ENCODE assay signal across 20 cellular contexts in the genomic region with DNA sequence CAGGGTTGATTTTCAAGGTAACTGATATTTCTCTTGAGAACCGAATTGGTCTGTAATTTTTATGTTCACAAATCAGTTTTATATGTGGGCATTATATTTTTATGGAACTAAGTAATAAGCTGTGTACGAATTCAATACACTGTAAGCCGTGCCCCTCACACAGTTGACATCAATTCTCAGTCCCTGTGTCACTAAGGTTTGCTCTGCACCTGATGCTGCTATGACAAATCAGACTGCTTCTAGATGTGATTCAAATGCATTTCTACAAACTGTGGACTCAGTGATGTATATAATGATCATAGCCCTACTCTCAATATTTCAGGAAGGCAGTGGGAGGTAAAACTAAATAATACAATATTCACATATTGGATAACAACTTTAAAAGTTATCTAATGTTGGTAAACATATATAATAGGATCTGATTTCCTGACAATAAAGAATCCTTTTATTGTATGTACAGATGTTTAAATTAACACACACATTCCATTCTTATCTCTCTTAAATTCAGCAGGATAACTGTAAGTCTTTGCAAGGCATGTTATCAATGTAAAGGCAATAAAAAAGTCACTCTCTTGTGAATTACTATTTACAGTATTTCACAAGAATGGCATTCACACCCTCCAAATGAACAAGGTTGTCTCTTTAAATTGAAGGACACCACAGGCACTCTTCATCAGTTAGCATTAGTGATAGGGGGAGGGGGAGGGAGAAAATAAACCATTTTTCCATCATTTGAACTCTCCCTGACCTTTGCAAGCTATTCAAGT.
DNase-seq lines count a peak whose midpoint lies in the region; ATAC-seq and TF ChIP-seq lines count a peak whose summit lies in the region.
"Had no signal": no experiment of that assay in that cellular context is flagged by ENCODE, and none has a peak within 500 bp of the region (broad histone marks: within the 10 kb centered on the region; RNA-seq: fewer than 3 reads in every experiment).

No MANE protein-coding gene starts in this region.

- peaks cover 9% of the 10 kb centered on the region; the same call in 1 of the 2 replicates for H3K4me1 ChIP-seq in HEK293 (ENCODE audit: control insufficient read depth, insufficient read depth, low read length)
- peaks cover 0 to 44% (median 17%) of the 10 kb centered on the region in 4 donors for H3K4me1 ChIP-seq in liver (ENCODE audit: control insufficient read depth in 4 of 4, insufficient read depth in 4 of 4, low read length in 3 of 4)
- H3K4me1 ChIP-seq in body of pancreas: no peaks in the 10 kb centered on the region
- peaks cover 8 to 26% of the 10 kb centered on the region in 2 experiments; a peak in 3 of 4 replicates for H3K4me1 ChIP-seq in SK-N-SH (ENCODE audit: control insufficient read depth in 1 of 2, insufficient read depth in 2 of 2, low read depth in 1 of 2, low read length in 1 of 2)
- H3K4me1 ChIP-seq: BLaER1 had no signal

- H3K9me3 Mint-ChIP-seq in mesothelial cell of epicardium: no peaks in the 10 kb centered on the region
- H3K9me3 Mint-ChIP-seq: CD8-positive, alpha-beta T cell; GM23338; H9 had no signal

- H3K36me3 Mint-ChIP-seq in mesothelial cell of epicardium: no peaks in the 10 kb centered on the region
- H3K36me3 Mint-ChIP-seq: CD4-positive, CD25-positive, alpha-beta regulatory T cell; CD8-positive, alpha-beta T cell had no signal

- TF ChIP-seq RAD21 in liver (IDR thresholded peaks at IDR 0.05) (no peak), SK-N-SH (IDR thresholded peaks at IDR 0.05; ENCODE audit: low read length) (no peak)

- POLR2A ChIA-PET in HEK293 (lab: Yijun Ruan, JAX) (no interaction called here), SK-N-SH (lab: Yijun Ruan, JAX) (no interaction called here)

- no peak for TF ChIP-seq CTCF in HEK293 (tag by site-specific recombination; IDR thresholded peaks at IDR 0.05)
- TF ChIP-seq CTCF in fibroblast of villous mesenchyme (IDR thresholded peaks at IDR 0.05; ENCODE audit: insufficient read depth, low read depth, low read length): no peak
- TF ChIP-seq CTCF in liver (IDR thresholded peaks at IDR 0.05; ENCODE audit: low read depth, low read length, missing input control): no peak
- TF ChIP-seq CTCF in mesothelial cell of epicardium (IDR thresholded peaks at IDR 0.05; ENCODE audit: unreplicated experiment): no peak
- TF ChIP-seq CTCF in body of pancreas (IDR thresholded peaks at IDR 0.05): no peak
- TF ChIP-seq CTCF in SK-N-SH (IDR thresholded peaks at IDR 0.05): no peak

- H3K36me3 ChIP-seq in HEK293 (ENCODE audit: control insufficient read depth in 2 of 2, insufficient read depth in 1 of 2, low read length in 2 of 2): no peaks in the 10 kb centered on the region
- H3K36me3 ChIP-seq in liver (ENCODE audit: control insufficient read depth in 4 of 4, insufficient read depth in 3 of 4, low read depth in 1 of 4, low read length in 3 of 4): no peaks in the 10 kb centered on the region
- no peaks in the 10 kb centered on the region for H3K36me3 ChIP-seq in body of pancreas (replicated peaks in 1 of 2; ENCODE audit: insufficient read depth in 1 of 2, low read depth in 2 of 2)
- no peaks in the 10 kb centered on the region for H3K36me3 ChIP-seq in SK-N-SH (replicated peaks in 1 of 2; ENCODE audit: control insufficient read depth in 1 of 2, insufficient read depth in 2 of 2, low read length in 1 of 2)
- H3K36me3 ChIP-seq: BLaER1 had no signal

- TF ChIP-seq EP300 in SK-N-SH (IDR thresholded peaks at IDR 0.05; ENCODE audit: borderline replicate concordance in 1 of 2, low read depth in 1 of 2, low read length in 1 of 2): no peak

- H3K4me3 ChIP-seq in HEK293 (ENCODE audit: low read depth, low read length): no peak overlapping the region
- H3K4me3 ChIP-seq in fibroblast of villous mesenchyme (ENCODE audit: low read depth, low read length): no peak overlapping the region
- peak overlapping the region; percentile 43 to 61 (median 56) for H3K4me3 ChIP-seq in liver (ENCODE audit: low read depth in 1 of 3, low read length in 3 of 3)
- no peak overlapping the region for H3K4me3 ChIP-seq in body of pancreas
- H3K4me3 ChIP-seq in SK-N-SH (ENCODE audit: low read depth in 2 of 2, low read length in 1 of 2): no peak overlapping the region
- H3K4me3 ChIP-seq: BLaER1, GM23338 had no signal

- no peaks in the 10 kb centered on the region for H3K9me3 ChIP-seq in HEK293 (ENCODE audit: control insufficient read depth, insufficient read depth, low read depth, low read length)
- H3K9me3 ChIP-seq in liver (ENCODE audit: control insufficient read depth in 4 of 4, low read length in 3 of 4): no peaks in the 10 kb centered on the region
- H3K9me3 ChIP-seq in body of pancreas: no peaks in the 10 kb centered on the region
- H3K9me3 ChIP-seq in SK-N-SH: no peaks in the 10 kb centered on the region
- H3K9me3 ChIP-seq: BLaER1, Caco-2 had no signal

- ATAC-seq in body of pancreas: no peak
- ATAC-seq: CD8-positive, alpha-beta T cell; GM23338; HCT116 had no signal

- H4K20me1 ChIP-seq in SK-N-SH (ENCODE audit: insufficient read depth): no peaks in the 10 kb centered on the region
- H4K20me1 ChIP-seq: BLaER1 had no signal

- CTCF ChIA-PET in HEK293 (lab: Yijun Ruan, JAX) (interaction anchor here (0.5 kb wide), 1 partner anchor 315 kb away, joined by 3 read pairs; no protein-coding TSS in a partner anchor), SK-N-SH (lab: Yijun Ruan, JAX) (no interaction called here)

- H3K27ac ChIP-seq in HEK293 (ENCODE audit: extremely low read depth, low read depth, low read length) (no peak overlapping the region), liver (ENCODE audit: low read depth in 1 of 2, low read length in 2 of 2) (peak overlapping the region; percentile 7 to 82), body of pancreas (no peak overlapping the region), SK-N-SH (ENCODE audit: low read depth in 2 of 2, low read length in 1 of 2) (no peak overlapping the region)
- H3K27ac ChIP-seq: 22Rv1, BLaER1, C4-2B had no signal

- no peak for TF ChIP-seq POLR2A in body of pancreas (IDR thresholded peaks at IDR 0.05)

- H3K9me2 ChIP-seq in SK-N-SH: no peaks in the 10 kb centered on the region

- H3K4me3 Mint-ChIP-seq in mesothelial cell of epicardium: no peak overlapping the region
- H3K4me3 Mint-ChIP-seq: B cell; CD4-positive, CD25-positive, alpha-beta regulatory T cell; CD8-positive, alpha-beta T cell; GM23338; H9 had no signal

- H3K27me3 ChIP-seq in liver (ENCODE audit: control insufficient read depth in 4 of 4, insufficient read depth in 4 of 4, low read length in 3 of 4) (no peaks in the 10 kb centered on the region), body of pancreas (no peaks in the 10 kb centered on the region), SK-N-SH (ENCODE audit: insufficient read depth) (no peaks in the 10 kb centered on the region)
- H3K27me3 ChIP-seq: BLaER1 had no signal

- H3K9ac ChIP-seq in liver (ENCODE audit: low read depth in 1 of 2, low read length in 2 of 2) (peak overlapping the region in 1 of 2 donors; percentile 16), SK-N-SH (no peak overlapping the region)
- H3K9ac ChIP-seq: BLaER1 had no signal

- 55% methylated on average over 3 of the region's 3 CpGs for WGBS in liver
- WGBS in body of pancreas, 2 donors: 62 to 72% methylated on average over 3 of the region's 3 CpGs
- WGBS in SK-N-SH (ENCODE audit: low lambda C conversion rate): 76% methylated on average over 3 of the region's 3 CpGs

- DNase-seq in fibroblast of villous mesenchyme (ENCODE audit: low read depth): peak; percentile 69
- DNase-seq in mesothelial cell of epicardium (ENCODE audit: low spot score in 2 of 2, unreplicated experiment in 2 of 2): no peak
- DNase-seq in activated naive CD4-positive, alpha-beta T cell treated with Interleukin-2 at 50 U/mL for 16 hours: no peak
- no peak for DNase-seq in ureter (ENCODE audit: low spot score)
- DNase-seq in body of pancreas: no peak
- DNase-seq in SK-N-SH: no peak
- DNase-seq: CD4-positive, CD25-positive, alpha-beta regulatory T cell; CD8-positive, alpha-beta T cell; DMS153; DND-41; H9 had no signal

- no peaks in the 10 kb centered on the region for H3K27me3 Mint-ChIP-seq in mesothelial cell of epicardium (ENCODE audit: low read depth)
- H3K27me3 Mint-ChIP-seq: B cell; CD4-positive, CD25-positive, alpha-beta regulatory T cell had no signal

- H2AFZ ChIP-seq in SK-N-SH (ENCODE audit: low read depth): no peak overlapping the region
- H2AFZ ChIP-seq: GM23338 had no signal

- peaks cover 54% of the 10 kb centered on the region for H3K4me1 Mint-ChIP-seq in mesothelial cell of epicardium
- H3K4me1 Mint-ChIP-seq: B cell; CD4-positive, CD25-positive, alpha-beta regulatory T cell; GM23338 had no signal

- H3K79me2 ChIP-seq in SK-N-SH (ENCODE audit: insufficient read depth): no peaks in the 10 kb centered on the region

- intact Hi-C loops in body of pancreas (cut with DNase I): no loop called here

- H3K27ac Mint-ChIP-seq in mesothelial cell of epicardium: peak overlapping the region; percentile 62
- H3K27ac Mint-ChIP-seq: B cell; CD4-positive, CD25-positive, alpha-beta regulatory T cell; CD8-positive, alpha-beta T cell; GM23338; H9 had no signal

- H3F3A ChIP-seq in SK-N-SH (replicated peaks; ENCODE audit: insufficient read depth): peaks cover 4% of the 10 kb centered on the region

- H3K4me2 ChIP-seq in SK-N-SH: no peak overlapping the region
- H3K4me2 ChIP-seq: BLaER1, GM23338 had no signal

TF ChIP-seq in HEK293, 187 proteins besides CTCF, POLR2A, EP300 and RAD21 (continues in another document):
- TF ChIP-seq FEZF1 (tag by site-specific recombination; IDR thresholded peaks at IDR 0.05): peak; percentile 62

TF ChIP-seq in liver, 16 proteins besides CTCF, POLR2A, EP300 and RAD21:
- TF ChIP-seq RXRA (IDR thresholded peaks at IDR 0.05) (peak; percentile 3 to 32), TAF1 (conservative IDR thresholded peaks at IDR 0.05) (no peak)

TF ChIP-seq in SK-N-SH, 30 proteins besides CTCF, POLR2A, EP300 and RAD21 (continues in another document):
- TF ChIP-seq FOXM1 (IDR thresholded peaks at IDR 0.05; ENCODE audit: low read depth) (no peak), MEF2A (IDR thresholded peaks at IDR 0.05; ENCODE audit: borderline replicate concordance, low read depth) (no peak), SMC3 (IDR thresholded peaks at IDR 0.05; ENCODE audit: low read depth, low read length) (no peak), NFIC (IDR thresholded peaks at IDR 0.05; ENCODE audit: borderline replicate concordance) (no peak)
- TF ChIP-seq, protein P1, sequence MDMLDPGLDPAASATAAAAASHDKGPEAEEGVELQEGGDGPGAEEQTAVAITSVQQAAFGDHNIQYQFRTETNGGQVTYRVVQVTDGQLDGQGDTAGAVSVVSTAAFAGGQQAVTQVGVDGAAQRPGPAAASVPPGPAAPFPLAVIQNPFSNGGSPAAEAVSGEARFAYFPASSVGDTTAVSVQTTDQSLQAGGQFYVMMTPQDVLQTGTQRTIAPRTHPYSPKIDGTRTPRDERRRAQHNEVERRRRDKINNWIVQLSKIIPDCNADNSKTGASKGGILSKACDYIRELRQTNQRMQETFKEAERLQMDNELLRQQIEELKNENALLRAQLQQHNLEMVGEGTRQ (IDR thresholded peaks at IDR 0.05; ENCODE audit: borderline replicate concordance, low read depth, low read length): no peak
- TF ChIP-seq, protein P2, sequence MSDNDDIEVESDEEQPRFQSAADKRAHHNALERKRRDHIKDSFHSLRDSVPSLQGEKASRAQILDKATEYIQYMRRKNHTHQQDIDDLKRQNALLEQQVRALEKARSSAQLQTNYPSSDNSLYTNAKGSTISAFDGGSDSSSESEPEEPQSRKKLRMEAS (IDR thresholded peaks at IDR 0.05; ENCODE audit: low read depth): no peak

Comparison
In these comparisons a context has a peak if more than half of its experiments do, and no peak if none do; other contexts are left out.
1. H3K27ac ChIP-seq: peak in liver (2 of 2); none in HEK293 (single experiment), body of pancreas (0 of 4) and SK-N-SH (0 of 2).
2. H3K4me3 ChIP-seq: peak in liver (3 of 3); none in HEK293 (single experiment), fibroblast of villous mesenchyme (single experiment), body of pancreas (0 of 2) and SK-N-SH (0 of 2).